Comparison of ENCODE assay signal across 8 cellular contexts in the genomic region with DNA sequence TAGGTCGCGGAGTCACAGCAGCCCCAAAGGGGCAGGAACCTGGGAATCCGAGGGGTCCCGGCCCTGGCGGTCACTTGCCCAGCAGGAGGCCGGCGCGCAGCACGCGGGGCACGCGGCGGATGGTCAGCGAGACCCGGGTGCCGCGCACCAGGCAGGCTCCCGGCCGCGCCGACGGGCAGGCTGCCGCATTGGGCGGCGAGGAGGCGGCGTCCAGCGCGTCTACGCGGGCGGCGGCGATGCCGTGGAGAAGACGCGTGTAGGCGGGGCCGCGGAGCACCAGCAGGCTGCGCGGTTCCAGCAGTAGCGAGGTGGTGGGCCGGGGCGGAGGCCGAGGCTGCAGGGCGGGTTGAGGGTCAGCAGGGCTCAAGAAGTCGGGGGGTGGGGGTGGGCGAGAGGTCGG. TPM values are rescaled to one million over a fixed set of nuclear protein-coding genes. Genes with fewer than 3 reads are reported as not detected.
DNase-seq lines count a peak whose midpoint lies in the region; ATAC-seq lines count a peak whose summit lies in the region.

No MANE protein-coding gene starts in this region.

- ATAC-seq in esophagus mucosa (peak; percentile 37), GM18502 (IDR thresholded peaks at IDR 0.05; ENCODE audit: poor library complexity, unreplicated experiment) (no peak)

- 4% methylated on average over 50 of the region's 50 CpGs for WGBS in thymus

- H3K4me1 ChIP-seq in mucosa of stomach (ENCODE audit: control insufficient read depth, insufficient read depth, low read length) (peaks cover 26% of the 10 kb centered on the region), thymus (ENCODE audit: control insufficient read depth, insufficient read depth, low read length) (peaks cover 16% of the 10 kb centered on the region)

- DNase-seq in GM03348 (ENCODE audit: low spot score) (peak; percentile 92), NCI-H2227 treated with DMSO at 0.1 percent for 48 hours (lab: John Stamatoyannopoulos, UW) (peak; percentile 89), amniotic stem cell (lab: John Stamatoyannopoulos, UW) (no peak)
- peak; percentile 81 for DNase-seq in activated CD8-positive, alpha-beta memory T cell treated with anti-CD3 and anti-CD28 coated beads, Interleukin-2, amount 50 U/mL, for 48 hours

- no peaks in the 10 kb centered on the region for H3K36me3 ChIP-seq in mucosa of stomach (ENCODE audit: control insufficient read depth, insufficient read depth, low read length)
- H3K36me3 ChIP-seq in thymus (ENCODE audit: control insufficient read depth, insufficient read depth): peaks cover 17% of the 10 kb centered on the region

- peak overlapping the region; percentile 64 for H3K9ac ChIP-seq in mucosa of stomach (ENCODE audit: low read length)

- H3K27ac ChIP-seq in thymus (ENCODE audit: low read depth): peak overlapping the region; percentile 15

- H3K9me3 ChIP-seq in mucosa of stomach (ENCODE audit: control insufficient read depth, low read length): no peaks in the 10 kb centered on the region
- H3K9me3 ChIP-seq in thymus (ENCODE audit: control insufficient read depth): no peaks in the 10 kb centered on the region

- H3K27me3 ChIP-seq in mucosa of stomach (ENCODE audit: control insufficient read depth, insufficient read depth, low read length): no peaks in the 10 kb centered on the region
- no peaks in the 10 kb centered on the region for H3K27me3 ChIP-seq in thymus (ENCODE audit: control insufficient read depth, insufficient read depth)

- peak overlapping the region; percentile 46 for H3K4me3 ChIP-seq in mucosa of stomach (ENCODE audit: low read length)
- peak overlapping the region; percentile 36 for H3K4me3 ChIP-seq in thymus (ENCODE audit: low read length)

RNA-seq across cellular contexts. Expression of a gene that starts 0.6 kb away (rescaled TPM):
- total RNA-seq in esophagus mucosa: 0.88 TPM
- 5.8 TPM for polyA plus RNA-seq in thymus

RNA-seq across cellular contexts. Expression of a gene that starts 4.8 kb away (rescaled TPM):
- 12.3 TPM for total RNA-seq in esophagus mucosa
- 33.9 TPM for polyA plus RNA-seq in thymus

RNA-seq across cellular contexts. Expression of a gene that starts 14.2 kb away (rescaled TPM):
- 10.2 TPM for total RNA-seq in esophagus mucosa
- 27.2 TPM for polyA plus RNA-seq in thymus

RNA-seq across cellular contexts. Expression of a gene that starts 23.5 kb away (rescaled TPM):
- 1.3 TPM for total RNA-seq in esophagus mucosa
- 6.7 TPM for polyA plus RNA-seq in thymus

RNA-seq across cellular contexts. Expression of a gene that starts 44.9 kb away (rescaled TPM):
- total RNA-seq in esophagus mucosa: 3.0 TPM
- polyA plus RNA-seq in thymus: 5.7 TPM
